27 cellular contexts compared by ENCODE assay signal in the genomic region with DNA sequence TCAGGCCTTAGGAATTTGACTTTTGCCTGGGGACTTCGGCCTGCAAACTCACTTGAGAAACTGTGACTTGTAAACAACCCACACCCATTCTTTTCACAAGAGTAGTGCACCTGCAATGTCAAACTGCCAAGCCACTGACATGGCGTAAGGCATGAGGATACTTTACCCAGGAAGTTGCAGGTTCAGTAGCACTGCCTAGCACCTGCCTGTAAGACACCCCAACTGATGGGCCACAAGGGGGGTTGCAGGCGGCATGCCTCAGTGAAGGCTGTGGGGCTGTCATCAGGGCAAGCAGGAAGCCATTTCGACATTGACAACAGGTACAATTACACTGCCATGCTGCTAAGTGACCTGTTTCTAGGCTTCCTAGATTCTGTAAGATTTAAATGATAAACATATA. TPM values are rescaled to one million over a fixed set of nuclear protein-coding genes. Genes with fewer than 3 reads are reported as not detected.
"Had no signal": no experiment of that assay in that cellular context is flagged by ENCODE, and none has a peak within 500 bp of the region (broad histone marks: within the 10 kb centered on the region; RNA-seq: fewer than 3 reads in every experiment).

No MANE protein-coding gene starts in this region.

- H3K27ac ChIP-seq: esophagus muscularis mucosa, foreskin keratinocyte, gastroesophageal sphincter, heart right ventricle, left ventricle myocardium inferior, lower lobe of right lung, pancreas, testis, tibial nerve, upper lobe of left lung had no signal

- DNase-seq: effector CD8-positive, alpha-beta T cell; endodermal cell; foreskin keratinocyte; heart right ventricle; hippocampal formation; kidney glomerular epithelial cell; left colon; left ventricle myocardium inferior; lower lobe of right lung; natural killer cell; stimulated activated CD4-positive, alpha-beta T cell treated with anti-CD3 and anti-CD28 coated beads, Interleukin-12 subunit alpha, Interleukin-12 subunit beta, amount 100 ng/mL, for 4 hours; stimulated activated CD4-positive, alpha-beta T cell treated with anti-CD3 and anti-CD28 coated beads, Interleukin-1b, Interleukin-23, amount 100 ng/mL, for 48 hours; stimulated activated CD4-positive, alpha-beta T cell treated with anti-CD3 and anti-CD28 coated beads, Interleukin-4, amount 100 ng/mL, for 1 hour; stimulated activated CD8-positive, alpha-beta memory T cell treated with anti-CD3 and anti-CD28 coated beads, Interleukin-4, amount 100 ng/mL, for 48 hours; stimulated activated naive CD4-positive, alpha-beta T cell; stimulated activated naive CD8-positive, alpha-beta T cell treated with anti-CD3 and anti-CD28 coated beads, Interleukin-15, amount 100 ng/mL, for 72 hours; testis; upper lobe of left lung had no signal

- H3K27ac Mint-ChIP-seq: endodermal cell, natural killer cell had no signal

- H3K27me3 Mint-ChIP-seq: stimulated activated naive CD8-positive, alpha-beta T cell treated with anti-CD3 and anti-CD28 coated beads, Interleukin-15, amount 100 ng/mL, for 72 hours had no signal

- H3K4me3 ChIP-seq: esophagus muscularis mucosa, gastroesophageal sphincter, heart right ventricle, left ventricle myocardium inferior, lower lobe of right lung, pancreas, smooth muscle cell, testis, tibial nerve, upper lobe of left lung had no signal

- H3K27me3 ChIP-seq: esophagus muscularis mucosa, foreskin keratinocyte, gastroesophageal sphincter, heart right ventricle, pancreas, testis, tibial nerve, upper lobe of left lung had no signal

- H3K9me3 ChIP-seq: testis had no signal

- H3K4me1 Mint-ChIP-seq: endodermal cell; stimulated activated naive CD8-positive, alpha-beta T cell treated with anti-CD3 and anti-CD28 coated beads, Interleukin-15, amount 100 ng/mL, for 72 hours had no signal

- H3K4me3 Mint-ChIP-seq: endodermal cell; natural killer cell; stimulated activated naive CD8-positive, alpha-beta T cell treated with anti-CD3 and anti-CD28 coated beads, Interleukin-15, amount 100 ng/mL, for 72 hours had no signal

- H3K4me1 ChIP-seq: esophagus muscularis mucosa, foreskin keratinocyte, gastroesophageal sphincter, heart right ventricle, left ventricle myocardium inferior, lower lobe of right lung, pancreas, testis, tibial nerve, upper lobe of left lung had no signal

RNA-seq across cellular contexts. Expression of a gene that starts 41.3 kb away (rescaled TPM):
- total RNA-seq: endothelial cell of umbilical vein, epithelial cell of proximal tubule, foreskin keratinocyte, lower lobe of right lung, mononuclear cell, natural killer cell, pulmonary artery endothelial cell, smooth muscle cell, upper lobe of left lung had no signal
